1 cellular context compared by ENCODE assay signal in the genomic region with DNA sequence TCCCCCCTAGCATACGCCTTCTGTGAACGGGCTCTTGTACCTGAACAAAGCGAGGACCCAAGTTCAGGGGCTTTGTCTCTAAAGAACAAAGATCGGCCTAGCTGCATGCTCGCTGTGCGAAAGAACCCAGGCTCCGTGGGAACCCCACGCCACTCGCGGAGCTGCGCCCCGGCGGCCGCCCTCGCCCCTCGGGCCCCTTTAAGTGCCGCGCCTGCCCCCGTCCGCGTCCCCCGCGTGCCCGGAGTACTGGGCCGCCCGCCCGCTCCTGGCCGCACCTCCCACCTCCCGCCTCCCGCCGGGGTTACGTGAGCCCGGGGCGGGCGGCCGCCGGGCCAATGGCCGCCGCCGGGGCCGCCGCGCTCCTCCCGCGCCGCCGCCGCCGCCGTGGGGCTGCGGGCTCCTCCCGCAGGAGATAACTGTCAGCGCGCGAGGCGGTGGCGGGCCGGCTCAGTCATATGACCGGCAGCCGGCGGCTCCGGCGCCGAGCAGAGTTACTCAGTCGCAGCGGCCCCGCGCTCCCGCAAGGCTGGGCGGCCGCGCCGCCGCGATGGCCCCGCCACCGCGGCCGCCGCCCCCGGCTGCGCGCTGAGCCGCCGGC.
TF ChIP-seq lines count a peak whose summit lies in the region.

Gene FNIP2, plus strand, starts transcription at position 450 of the 598 bp plus-strand sequence. CDS start 187 bp downstream, outside the sequence.

TF ChIP-seq in H1, 55 proteins besides CTCF, POLR2A, EP300 and RAD21:
- TF ChIP-seq MAX (IDR thresholded peaks at IDR 0.05) (peak; percentile 84), BRCA1 (IDR thresholded peaks at IDR 0.05; ENCODE audit: low read depth, low read length) (no peak), ASH2L (IDR thresholded peaks at IDR 0.05; ENCODE audit: low read length) (peak; percentile 76), POLR2AphosphoS5 (IDR thresholded peaks at IDR 0.05; ENCODE audit: low read depth, low read length) (no peak), SRF (IDR thresholded peaks at IDR 0.05; ENCODE audit: low read depth, low read length) (no peak), RBBP5 (IDR thresholded peaks at IDR 0.05; ENCODE audit: borderline replicate concordance, low read depth, low read length) (peak; percentile 86), SIN3A (conservative IDR thresholded peaks at IDR 0.05 in 1 of 2, IDR thresholded peaks at IDR 0.05 in 1 of 2; ENCODE audit: low read depth in 1 of 2, low read length in 2 of 2) (peak in 1 of 2 experiments; percentile 3; a peak in 1 of 4 replicates), E2F6 (IDR thresholded peaks at IDR 0.05) (peak; percentile 84; the same call in 1 of the 2 replicates), ZNF274 (IDR thresholded peaks at IDR 0.05; ENCODE audit: borderline replicate concordance, extremely low read depth, low read length) (no peak), POU5F1 (IDR thresholded peaks at IDR 0.05; ENCODE audit: low read depth, low read length) (no peak), HDAC2 (IDR thresholded peaks at IDR 0.05; ENCODE audit: borderline replicate concordance in 1 of 2, low read depth in 2 of 2, low read length in 2 of 2) (peak in 1 of 2 experiments; percentile 63; a peak in 1 of 4 replicates), JUN (IDR thresholded peaks at IDR 0.05; ENCODE audit: low read depth, low read length) (no peak), PHF8 (conservative IDR thresholded peaks at IDR 0.05; ENCODE audit: low read depth, low read length) (peak; percentile 87), TAF1 (IDR thresholded peaks at IDR 0.05; ENCODE audit: low read depth, low read length) (peak; percentile 75), TBP (IDR thresholded peaks at IDR 0.05; ENCODE audit: low read depth, low read length) (peak; percentile 21; the same call in 1 of the 2 replicates), CREB1 (IDR thresholded peaks at IDR 0.05) (no peak), SUZ12 (IDR thresholded peaks at IDR 0.05; ENCODE audit: low read length) (no peak), BACH1 (IDR thresholded peaks at IDR 0.05; ENCODE audit: low read length) (peak; percentile 72), MAFK (IDR thresholded peaks at IDR 0.05; ENCODE audit: low read depth, low read length) (no peak)
- TF ChIP-seq, protein P1, sequence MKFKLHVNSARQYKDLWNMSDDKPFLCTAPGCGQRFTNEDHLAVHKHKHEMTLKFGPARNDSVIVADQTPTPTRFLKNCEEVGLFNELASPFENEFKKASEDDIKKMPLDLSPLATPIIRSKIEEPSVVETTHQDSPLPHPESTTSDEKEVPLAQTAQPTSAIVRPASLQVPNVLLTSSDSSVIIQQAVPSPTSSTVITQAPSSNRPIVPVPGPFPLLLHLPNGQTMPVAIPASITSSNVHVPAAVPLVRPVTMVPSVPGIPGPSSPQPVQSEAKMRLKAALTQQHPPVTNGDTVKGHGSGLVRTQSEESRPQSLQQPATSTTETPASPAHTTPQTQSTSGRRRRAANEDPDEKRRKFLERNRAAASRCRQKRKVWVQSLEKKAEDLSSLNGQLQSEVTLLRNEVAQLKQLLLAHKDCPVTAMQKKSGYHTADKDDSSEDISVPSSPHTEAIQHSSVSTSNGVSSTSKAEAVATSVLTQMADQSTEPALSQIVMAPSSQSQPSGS (IDR thresholded peaks at IDR 0.05; ENCODE audit: low read length): no peak
- TF ChIP-seq, protein P2, sequence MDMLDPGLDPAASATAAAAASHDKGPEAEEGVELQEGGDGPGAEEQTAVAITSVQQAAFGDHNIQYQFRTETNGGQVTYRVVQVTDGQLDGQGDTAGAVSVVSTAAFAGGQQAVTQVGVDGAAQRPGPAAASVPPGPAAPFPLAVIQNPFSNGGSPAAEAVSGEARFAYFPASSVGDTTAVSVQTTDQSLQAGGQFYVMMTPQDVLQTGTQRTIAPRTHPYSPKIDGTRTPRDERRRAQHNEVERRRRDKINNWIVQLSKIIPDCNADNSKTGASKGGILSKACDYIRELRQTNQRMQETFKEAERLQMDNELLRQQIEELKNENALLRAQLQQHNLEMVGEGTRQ (IDR thresholded peaks at IDR 0.05; ENCODE audit: low read length): no peak
- TF ChIP-seq, protein P3, sequence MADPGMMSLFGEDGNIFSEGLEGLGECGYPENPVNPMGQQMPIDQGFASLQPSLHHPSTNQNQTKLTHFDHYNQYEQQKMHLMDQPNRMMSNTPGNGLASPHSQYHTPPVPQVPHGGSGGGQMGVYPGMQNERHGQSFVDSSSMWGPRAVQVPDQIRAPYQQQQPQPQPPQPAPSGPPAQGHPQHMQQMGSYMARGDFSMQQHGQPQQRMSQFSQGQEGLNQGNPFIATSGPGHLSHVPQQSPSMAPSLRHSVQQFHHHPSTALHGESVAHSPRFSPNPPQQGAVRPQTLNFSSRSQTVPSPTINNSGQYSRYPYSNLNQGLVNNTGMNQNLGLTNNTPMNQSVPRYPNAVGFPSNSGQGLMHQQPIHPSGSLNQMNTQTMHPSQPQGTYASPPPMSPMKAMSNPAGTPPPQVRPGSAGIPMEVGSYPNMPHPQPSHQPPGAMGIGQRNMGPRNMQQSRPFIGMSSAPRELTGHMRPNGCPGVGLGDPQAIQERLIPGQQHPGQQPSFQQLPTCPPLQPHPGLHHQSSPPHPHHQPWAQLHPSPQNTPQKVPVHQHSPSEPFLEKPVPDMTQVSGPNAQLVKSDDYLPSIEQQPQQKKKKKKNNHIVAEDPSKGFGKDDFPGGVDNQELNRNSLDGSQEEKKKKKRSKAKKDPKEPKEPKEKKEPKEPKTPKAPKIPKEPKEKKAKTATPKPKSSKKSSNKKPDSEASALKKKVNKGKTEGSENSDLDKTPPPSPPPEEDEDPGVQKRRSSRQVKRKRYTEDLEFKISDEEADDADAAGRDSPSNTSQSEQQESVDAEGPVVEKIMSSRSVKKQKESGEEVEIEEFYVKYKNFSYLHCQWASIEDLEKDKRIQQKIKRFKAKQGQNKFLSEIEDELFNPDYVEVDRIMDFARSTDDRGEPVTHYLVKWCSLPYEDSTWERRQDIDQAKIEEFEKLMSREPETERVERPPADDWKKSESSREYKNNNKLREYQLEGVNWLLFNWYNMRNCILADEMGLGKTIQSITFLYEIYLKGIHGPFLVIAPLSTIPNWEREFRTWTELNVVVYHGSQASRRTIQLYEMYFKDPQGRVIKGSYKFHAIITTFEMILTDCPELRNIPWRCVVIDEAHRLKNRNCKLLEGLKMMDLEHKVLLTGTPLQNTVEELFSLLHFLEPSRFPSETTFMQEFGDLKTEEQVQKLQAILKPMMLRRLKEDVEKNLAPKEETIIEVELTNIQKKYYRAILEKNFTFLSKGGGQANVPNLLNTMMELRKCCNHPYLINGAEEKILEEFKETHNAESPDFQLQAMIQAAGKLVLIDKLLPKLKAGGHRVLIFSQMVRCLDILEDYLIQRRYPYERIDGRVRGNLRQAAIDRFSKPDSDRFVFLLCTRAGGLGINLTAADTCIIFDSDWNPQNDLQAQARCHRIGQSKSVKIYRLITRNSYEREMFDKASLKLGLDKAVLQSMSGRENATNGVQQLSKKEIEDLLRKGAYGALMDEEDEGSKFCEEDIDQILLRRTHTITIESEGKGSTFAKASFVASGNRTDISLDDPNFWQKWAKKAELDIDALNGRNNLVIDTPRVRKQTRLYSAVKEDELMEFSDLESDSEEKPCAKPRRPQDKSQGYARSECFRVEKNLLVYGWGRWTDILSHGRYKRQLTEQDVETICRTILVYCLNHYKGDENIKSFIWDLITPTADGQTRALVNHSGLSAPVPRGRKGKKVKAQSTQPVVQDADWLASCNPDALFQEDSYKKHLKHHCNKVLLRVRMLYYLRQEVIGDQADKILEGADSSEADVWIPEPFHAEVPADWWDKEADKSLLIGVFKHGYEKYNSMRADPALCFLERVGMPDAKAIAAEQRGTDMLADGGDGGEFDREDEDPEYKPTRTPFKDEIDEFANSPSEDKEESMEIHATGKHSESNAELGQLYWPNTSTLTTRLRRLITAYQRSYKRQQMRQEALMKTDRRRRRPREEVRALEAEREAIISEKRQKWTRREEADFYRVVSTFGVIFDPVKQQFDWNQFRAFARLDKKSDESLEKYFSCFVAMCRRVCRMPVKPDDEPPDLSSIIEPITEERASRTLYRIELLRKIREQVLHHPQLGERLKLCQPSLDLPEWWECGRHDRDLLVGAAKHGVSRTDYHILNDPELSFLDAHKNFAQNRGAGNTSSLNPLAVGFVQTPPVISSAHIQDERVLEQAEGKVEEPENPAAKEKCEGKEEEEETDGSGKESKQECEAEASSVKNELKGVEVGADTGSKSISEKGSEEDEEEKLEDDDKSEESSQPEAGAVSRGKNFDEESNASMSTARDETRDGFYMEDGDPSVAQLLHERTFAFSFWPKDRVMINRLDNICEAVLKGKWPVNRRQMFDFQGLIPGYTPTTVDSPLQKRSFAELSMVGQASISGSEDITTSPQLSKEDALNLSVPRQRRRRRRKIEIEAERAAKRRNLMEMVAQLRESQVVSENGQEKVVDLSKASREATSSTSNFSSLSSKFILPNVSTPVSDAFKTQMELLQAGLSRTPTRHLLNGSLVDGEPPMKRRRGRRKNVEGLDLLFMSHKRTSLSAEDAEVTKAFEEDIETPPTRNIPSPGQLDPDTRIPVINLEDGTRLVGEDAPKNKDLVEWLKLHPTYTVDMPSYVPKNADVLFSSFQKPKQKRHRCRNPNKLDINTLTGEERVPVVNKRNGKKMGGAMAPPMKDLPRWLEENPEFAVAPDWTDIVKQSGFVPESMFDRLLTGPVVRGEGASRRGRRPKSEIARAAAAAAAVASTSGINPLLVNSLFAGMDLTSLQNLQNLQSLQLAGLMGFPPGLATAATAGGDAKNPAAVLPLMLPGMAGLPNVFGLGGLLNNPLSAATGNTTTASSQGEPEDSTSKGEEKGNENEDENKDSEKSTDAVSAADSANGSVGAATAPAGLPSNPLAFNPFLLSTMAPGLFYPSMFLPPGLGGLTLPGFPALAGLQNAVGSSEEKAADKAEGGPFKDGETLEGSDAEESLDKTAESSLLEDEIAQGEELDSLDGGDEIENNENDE (IDR thresholded peaks at IDR 0.05; ENCODE audit: insufficient replicate concordance, low read length): no peak
TF ChIP-seq in H1: peak in this region for 10.
